In genomic region chr21:16667395-16667794, GRCh38 we compare ENCODE assay signal across 17 cellular contexts.
"Had no signal": no experiment of that assay in that cellular context is flagged by ENCODE, and none has a peak within 500 bp of the region (broad histone marks: within the 10 kb centered on the region; RNA-seq: fewer than 3 reads in every experiment).

No MANE protein-coding gene starts in this region.

- DNase-seq: effector memory CD4-positive, alpha-beta T cell; foreskin melanocyte; head of caudate nucleus; kidney; mammary epithelial cell; mucosa of descending colon; naive thymus-derived CD8-positive, alpha-beta T cell; nucleus accumbens; ovary; right cardiac atrium; stimulated activated CD4-positive, alpha-beta T cell treated with anti-CD3 and anti-CD28 coated beads, Interleukin-2, amount 100 ng/mL, for 48 hours; stimulated activated naive CD4-positive, alpha-beta T cell treated with Interleukin-2 at 50 U/mL for 16 hours; thyroid gland had no signal

- H3K79me2 ChIP-seq: hepatocyte had no signal

- ATAC-seq: mucosa of descending colon; naive thymus-derived CD8-positive, alpha-beta T cell; right cardiac atrium had no signal

- H3K4me3 ChIP-seq: coronary artery, hepatocyte, mucosa of descending colon, ovary, smooth muscle cell, thyroid gland had no signal

- H3K27me3 Mint-ChIP-seq: naive thymus-derived CD8-positive, alpha-beta T cell; type B pancreatic cell had no signal

- H3K27ac ChIP-seq: coronary artery, hepatocyte, ovary, thyroid gland had no signal

- H3K27ac Mint-ChIP-seq: naive thymus-derived CD8-positive, alpha-beta T cell; type B pancreatic cell had no signal

- H3K27me3 ChIP-seq: hepatocyte, ovary, thyroid gland had no signal

- H2AFZ ChIP-seq: hepatocyte had no signal

- H3K4me2 ChIP-seq: hepatocyte, smooth muscle cell had no signal

- H3K9me3 Mint-ChIP-seq: type B pancreatic cell had no signal

- H3K36me3 ChIP-seq: ovary, thyroid gland had no signal

- H3K4me1 Mint-ChIP-seq: naive thymus-derived CD8-positive, alpha-beta T cell had no signal

- H3K36me3 Mint-ChIP-seq: naive thymus-derived CD8-positive, alpha-beta T cell; type B pancreatic cell had no signal

- H3K4me1 ChIP-seq: thyroid gland had no signal

- H3K4me3 Mint-ChIP-seq: naive thymus-derived CD8-positive, alpha-beta T cell; type B pancreatic cell had no signal
